14 cellular contexts compared by ENCODE assay signal in the genomic region with DNA sequence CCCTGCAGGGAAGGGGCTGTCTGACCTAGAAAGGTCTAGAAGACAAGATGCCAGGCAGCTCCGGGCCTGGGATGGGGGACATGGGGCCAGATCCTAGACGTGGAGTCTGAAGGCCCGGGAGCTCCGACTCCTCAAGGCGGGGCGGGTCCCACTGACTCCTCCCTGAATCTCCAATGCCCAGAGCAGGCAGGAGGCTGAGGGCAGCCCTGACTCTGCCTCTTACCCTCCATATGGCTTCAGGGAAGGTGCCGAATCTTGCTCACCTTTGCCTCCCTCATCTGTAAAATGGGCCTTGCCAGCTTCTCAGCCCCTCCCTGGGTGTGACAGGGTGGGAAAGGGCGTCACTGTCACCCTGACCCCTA. TPM values are rescaled to one million over a fixed set of nuclear protein-coding genes. Genes with fewer than 3 reads are reported as not detected.
DNase-seq lines count a peak whose midpoint lies in the region; ATAC-seq and TF ChIP-seq lines count a peak whose summit lies in the region.
"Had no signal": no experiment of that assay in that cellular context is flagged by ENCODE, and none has a peak within 500 bp of the region (broad histone marks: within the 10 kb centered on the region; RNA-seq: fewer than 3 reads in every experiment).

No MANE protein-coding gene starts in this region.

- no peak overlapping the region for H3K4me3 Mint-ChIP-seq in activated T-helper 2 cell treated with anti-CD3 and anti-CD28 coated beads, Interferon-gamma antibody, Interleukin-2, Interleukin-4, amounts not matched to agents 10 μg/mL and 5 μg/mL and 100 μg/mL, durations not matched to agents 14 hours and 24 hours and 36 hours (ENCODE audit: low read depth)
- H3K4me3 Mint-ChIP-seq: activated CD4-positive, alpha-beta T cell treated with anti-CD3 and anti-CD28 coated beads, Interleukin-2, amount 10 ng/mL, durations not matched to agents 7 days and 5 days had no signal

- H3K4me3 ChIP-seq in HEK293 (ENCODE audit: low read depth, low read length) (no peak overlapping the region), cardiac fibroblast (replicated peaks in 1 of 2; ENCODE audit: low read depth in 2 of 2, low read length in 2 of 2) (no peak overlapping the region), left lung (no peak overlapping the region), thyroid gland (replicated peaks in 1 of 3) (no peak overlapping the region)

- no peaks in the 10 kb centered on the region for H3K27me3 Mint-ChIP-seq in activated T-helper 2 cell treated with anti-CD3 and anti-CD28 coated beads, Interferon-gamma antibody, Interleukin-2, Interleukin-4, amounts not matched to agents 10 μg/mL and 5 μg/mL and 100 μg/mL, durations not matched to agents 14 hours and 24 hours and 36 hours (ENCODE audit: low read depth)
- H3K27me3 Mint-ChIP-seq: activated CD4-positive, alpha-beta T cell treated with anti-CD3 and anti-CD28 coated beads, Interleukin-2, amount 10 ng/mL, durations not matched to agents 7 days and 5 days had no signal

- intact Hi-C loops in left lung (cut with DNase I) = no loop called here
- intact Hi-C loops in thyroid gland (cut with DNase I) = no loop called here
- intact Hi-C loops in activated T-helper 2 cell treated with anti-CD3 and anti-CD28 coated beads, Interferon-gamma antibody, Interleukin-2, Interleukin-4, amounts not matched to agents 10 μg/mL and 5 μg/mL and 100 μg/mL, durations not matched to agents 14 hours and 24 hours and 36 hours (cut with micrococcal nuclease) = no loop called here

- H3K27me3 ChIP-seq in left lung (no peaks in the 10 kb centered on the region), thyroid gland (no peaks in the 10 kb centered on the region)

- H3K9me3 ChIP-seq in HEK293 (ENCODE audit: control insufficient read depth, insufficient read depth, low read depth, low read length) (no peaks in the 10 kb centered on the region), left lung (no peaks in the 10 kb centered on the region), thyroid gland (no peaks in the 10 kb centered on the region)

- peak; percentile 14 for ATAC-seq in left lung

- CTCF ChIA-PET in HEK293 (lab: Yijun Ruan, JAX) = interaction anchor here (0.8 to 2.3 kb wide), 3 partner anchors 9 to 18 kb away, joined by 3 to 6 read pairs (median 5); no protein-coding TSS in a partner anchor

- no peak overlapping the region for H3K27ac ChIP-seq in HEK293 (ENCODE audit: extremely low read depth, low read depth, low read length)
- H3K27ac ChIP-seq in left lung = peak overlapping the region; percentile 10 to 44
- H3K27ac ChIP-seq in thyroid gland = peak overlapping the region in 2 of 3 donors; percentile 18 to 28

- H3K4me1 ChIP-seq in HEK293 (ENCODE audit: control insufficient read depth, insufficient read depth, low read length) (no peaks in the 10 kb centered on the region), left lung (peaks cover 0 to 7% of the 10 kb centered on the region in 2 donors), thyroid gland (peaks cover 7 to 27% of the 10 kb centered on the region in 2 donors)

- 55 to 100% methylated on average over 1 to 6 of the region's 8 CpGs for WGBS in thyroid gland, 2 donors

- TF ChIP-seq CTCF in HEK293 (tag by site-specific recombination; IDR thresholded peaks at IDR 0.05) (no peak), cardiac fibroblast (IDR thresholded peaks at IDR 0.05; ENCODE audit: low read depth, low read length) (no peak), left lung (IDR thresholded peaks at IDR 0.05) (no peak), thyroid gland (IDR thresholded peaks at IDR 0.05) (no peak)

- H3K27ac Mint-ChIP-seq in activated T-helper 2 cell treated with anti-CD3 and anti-CD28 coated beads, Interferon-gamma antibody, Interleukin-2, Interleukin-4, amounts not matched to agents 10 μg/mL and 5 μg/mL and 100 μg/mL, durations not matched to agents 14 hours and 24 hours and 36 hours = no peak overlapping the region
- H3K27ac Mint-ChIP-seq: activated CD4-positive, alpha-beta T cell treated with anti-CD3 and anti-CD28 coated beads, Interleukin-2, amount 10 ng/mL, durations not matched to agents 7 days and 5 days had no signal

- H3K4me1 Mint-ChIP-seq in activated T-helper 2 cell treated with anti-CD3 and anti-CD28 coated beads, Interferon-gamma antibody, Interleukin-2, Interleukin-4, amounts not matched to agents 10 μg/mL and 5 μg/mL and 100 μg/mL, durations not matched to agents 14 hours and 24 hours and 36 hours (ENCODE audit: low read depth) = no peaks in the 10 kb centered on the region

- peaks cover 0 to 55% of the 10 kb centered on the region in 2 experiments; a peak in 1 of 3 replicates for H3K36me3 ChIP-seq in HEK293 (ENCODE audit: control insufficient read depth in 2 of 2, insufficient read depth in 1 of 2, low read length in 2 of 2)
- H3K36me3 ChIP-seq in left lung = peaks cover 0 to 99% of the 10 kb centered on the region in 2 donors
- peaks cover 0 to 12% of the 10 kb centered on the region in 2 donors for H3K36me3 ChIP-seq in thyroid gland

- peak; percentile 55 to 67 for DNase-seq in cardiac fibroblast (ENCODE audit: low read depth in 2 of 2)
- no peak for DNase-seq in left lung
- no peak for DNase-seq in thyroid gland
- DNase-seq in activated T-helper 2 cell treated with anti-CD3 and anti-CD28 coated beads, Interferon-gamma antibody, Interleukin-2, Interleukin-4, amounts not matched to agents 10 μg/mL and 5 μg/mL and 100 μg/mL, durations not matched to agents 14 hours and 24 hours and 36 hours (ENCODE audit: low spot score) = no peak
- no peak for DNase-seq in activated CD8-positive, alpha-beta memory T cell treated with anti-CD3 and anti-CD28 coated beads for 24 hours
- DNase-seq in stimulated activated CD4-positive, alpha-beta T cell treated with anti-CD3 and anti-CD28 coated beads, Interleukin-4, amount 100 ng/mL, for 24 hours = no peak
- DNase-seq: activated CD4-positive, alpha-beta T cell treated with anti-CD3 and anti-CD28 coated beads, Interleukin-2, amount 10 ng/mL, durations not matched to agents 7 days and 5 days; activated naive CD4-positive, alpha-beta T cell treated with Interleukin-2 at 50 U/mL for 16 hours; DMS153; HCEC 1CT; NCI-H2029; stimulated activated naive CD4-positive, alpha-beta T cell treated with Interleukin-2 at 50 U/mL for 16 hours had no signal

- H3K9me3 Mint-ChIP-seq in activated T-helper 2 cell treated with anti-CD3 and anti-CD28 coated beads, Interferon-gamma antibody, Interleukin-2, Interleukin-4, amounts not matched to agents 10 μg/mL and 5 μg/mL and 100 μg/mL, durations not matched to agents 14 hours and 24 hours and 36 hours = no peaks in the 10 kb centered on the region
- H3K9me3 Mint-ChIP-seq: activated CD4-positive, alpha-beta T cell treated with anti-CD3 and anti-CD28 coated beads, Interleukin-2, amount 10 ng/mL, durations not matched to agents 7 days and 5 days had no signal

- POLR2A ChIA-PET in HEK293 (lab: Yijun Ruan, JAX) = no interaction called here

- peaks cover 12% of the 10 kb centered on the region for H3K36me3 Mint-ChIP-seq in activated T-helper 2 cell treated with anti-CD3 and anti-CD28 coated beads, Interferon-gamma antibody, Interleukin-2, Interleukin-4, amounts not matched to agents 10 μg/mL and 5 μg/mL and 100 μg/mL, durations not matched to agents 14 hours and 24 hours and 36 hours (ENCODE audit: low read depth)

- TF ChIP-seq POLR2A in thyroid gland (IDR thresholded peaks at IDR 0.05) = no peak

TF ChIP-seq in HEK293, 187 proteins besides CTCF, POLR2A, EP300 and RAD21 (continues in another document):
- TF ChIP-seq KLF9 (tag by site-specific recombination; IDR thresholded peaks at IDR 0.05; ENCODE audit: low read depth) (no peak), KLF1 (tag by site-specific recombination; IDR thresholded peaks at IDR 0.05) (peak; percentile 100), ZNF48 (tag by site-specific recombination; IDR thresholded peaks at IDR 0.05) (no peak), ZNF37A (tag by site-specific recombination; IDR thresholded peaks at IDR 0.05) (no peak), ZNF426 (tag by site-specific recombination; IDR thresholded peaks at IDR 0.05) (no peak), ZNF324 (tag by site-specific recombination; IDR thresholded peaks at IDR 0.05) (no peak), GLIS2 (tag by site-specific recombination; IDR thresholded peaks at IDR 0.05) (no peak), KLF8 (tag by site-specific recombination; IDR thresholded peaks at IDR 0.05) (0 out of 2 replicates have a peak, but pooled peaks have one; percentile 35), ZNF223 (tag by site-specific recombination; IDR thresholded peaks at IDR 0.05) (no peak), ZNF169 (tag by site-specific recombination; IDR thresholded peaks at IDR 0.05) (no peak), ZNF596 (tag by site-specific recombination; IDR thresholded peaks at IDR 0.05) (no peak)
- TF ChIP-seq, protein P1, sequence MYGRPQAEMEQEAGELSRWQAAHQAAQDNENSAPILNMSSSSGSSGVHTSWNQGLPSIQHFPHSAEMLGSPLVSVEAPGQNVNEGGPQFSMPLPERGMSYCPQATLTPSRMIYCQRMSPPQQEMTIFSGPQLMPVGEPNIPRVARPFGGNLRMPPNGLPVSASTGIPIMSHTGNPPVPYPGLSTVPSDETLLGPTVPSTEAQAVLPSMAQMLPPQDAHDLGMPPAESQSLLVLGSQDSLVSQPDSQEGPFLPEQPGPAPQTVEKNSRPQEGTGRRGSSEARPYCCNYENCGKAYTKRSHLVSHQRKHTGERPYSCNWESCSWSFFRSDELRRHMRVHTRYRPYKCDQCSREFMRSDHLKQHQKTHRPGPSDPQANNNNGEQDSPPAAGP (tag by site-specific recombination; IDR thresholded peaks at IDR 0.05) = peak; percentile 72

RNA-seq across cellular contexts. Expression of a gene that starts 14.8 kb away (rescaled TPM):
- total RNA-seq in left lung (10 to 100 TPM; 24.5 to 28.3 TPM), thyroid gland (10 to 100 TPM; 21.9 to 47.0 (median 28.8) TPM)
- 0.16 TPM in 1 of 2 replicates, not detected in the other for total RNA-seq in activated T-helper 2 cell treated with anti-CD3 and anti-CD28 coated beads, Interferon-gamma antibody, Interleukin-2, Interleukin-4, amounts not matched to agents 10 μg/mL and 5 μg/mL and 100 μg/mL, durations not matched to agents 14 hours and 24 hours and 36 hours
- total RNA-seq: activated CD4-positive, alpha-beta T cell treated with anti-CD3 and anti-CD28 coated beads, Interleukin-2, amount 10 ng/mL, durations not matched to agents 7 days and 5 days; T-helper 2 cell treated with Interferon-gamma antibody and Interleukin-4, amounts not matched to agents 100 ng/mL and 5 ng/mL, for 36 hours had no signal

RNA-seq across cellular contexts. Expression of a gene that starts 30.0 kb away (rescaled TPM):
- 10 to 100 TPM; 36.3 to 81.7 TPM for total RNA-seq in left lung
- 10 to 100 TPM; 17.9 to 53.7 (median 29.7) TPM for total RNA-seq in thyroid gland
- total RNA-seq in activated T-helper 2 cell treated with anti-CD3 and anti-CD28 coated beads, Interferon-gamma antibody, Interleukin-2, Interleukin-4, amounts not matched to agents 10 μg/mL and 5 μg/mL and 100 μg/mL, durations not matched to agents 14 hours and 24 hours and 36 hours = 92.5 and 101 TPM in 2 replicates

RNA-seq across cellular contexts. Expression of a gene that starts 35.3 kb away (rescaled TPM):
- total RNA-seq in left lung (10 to 100 TPM; 26.2 to 44.6 TPM), thyroid gland (10 to 100 TPM in 3 of 4 donors, 1 to 10 TPM in 1; 5.6 to 60.2 (median 27.3) TPM)
- total RNA-seq in activated T-helper 2 cell treated with anti-CD3 and anti-CD28 coated beads, Interferon-gamma antibody, Interleukin-2, Interleukin-4, amounts not matched to agents 10 μg/mL and 5 μg/mL and 100 μg/mL, durations not matched to agents 14 hours and 24 hours and 36 hours = 73.1 and 73.8 TPM in 2 replicates

RNA-seq across cellular contexts. Expression of a gene that starts 39.2 kb away (rescaled TPM):
- 10 to 100 TPM; 29.6 to 53.5 TPM for total RNA-seq in left lung
- total RNA-seq in thyroid gland = 10 to 100 TPM; 41.0 to 61.0 (median 51.0) TPM
- 77.1 and 88.4 TPM in 2 replicates for total RNA-seq in activated T-helper 2 cell treated with anti-CD3 and anti-CD28 coated beads, Interferon-gamma antibody, Interleukin-2, Interleukin-4, amounts not matched to agents 10 μg/mL and 5 μg/mL and 100 μg/mL, durations not matched to agents 14 hours and 24 hours and 36 hours

Comparison
In these comparisons a context has a peak if more than half of its experiments do, and no peak if none do; other contexts are left out.
1. DNase-seq: peak in cardiac fibroblast (2 of 2); none in left lung (0 of 2), thyroid gland (0 of 2), activated T-helper 2 cell treated with anti-CD3 and anti-CD28 coated beads, Interferon-gamma antibody, Interleukin-2, Interleukin-4, amounts not matched to agents 10 μg/mL and 5 μg/mL and 100 μg/mL, durations not matched to agents 14 hours and 24 hours and 36 hours (single experiment), activated CD8-positive, alpha-beta memory T cell treated with anti-CD3 and anti-CD28 coated beads for 24 hours (single experiment) and stimulated activated CD4-positive, alpha-beta T cell treated with anti-CD3 and anti-CD28 coated beads, Interleukin-4, amount 100 ng/mL, for 24 hours (single experiment).
2. RNA of a gene that starts 14.8 kb away (total RNA-seq): 21.9 to 47.0 TPM in thyroid gland and 24.5 to 28.3 TPM in left lung; 0.16 TPM in activated T-helper 2 cell treated with anti-CD3 and anti-CD28 coated beads, Interferon-gamma antibody, Interleukin-2, Interleukin-4, amounts not matched to agents 10 μg/mL and 5 μg/mL and 100 μg/mL, durations not matched to agents 14 hours and 24 hours and 36 hours; every median in the first group is over 10 times any median in the second.